In the genomic region with DNA sequence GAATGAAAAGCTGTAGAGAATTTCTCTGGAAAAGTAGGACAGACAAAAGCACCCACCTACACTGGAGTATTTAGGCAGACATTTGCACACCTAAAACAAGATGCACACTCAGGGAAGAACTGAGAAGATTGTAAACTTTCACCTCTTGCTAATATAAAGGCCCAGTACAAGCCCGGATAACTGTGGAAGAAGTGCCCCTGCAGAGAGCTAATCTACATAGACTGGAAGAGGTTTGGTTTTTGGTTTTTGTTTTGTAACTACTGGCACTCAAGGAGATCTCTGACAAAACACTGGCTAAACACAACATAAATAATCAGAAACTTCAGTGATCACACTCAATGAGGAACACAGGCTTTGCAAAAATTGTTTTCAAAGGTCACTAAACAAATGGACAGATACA, we compare ENCODE assay signal across 15 cellular contexts.
A peak's percentile ranks its signal among the peaks of the same experiment; 100 is the strongest.
DNase-seq lines count a peak whose midpoint lies in the region; ATAC-seq and TF ChIP-seq lines count a peak whose summit lies in the region.
"Had no signal": no experiment of that assay in that cellular context is flagged by ENCODE, and none has a peak within 500 bp of the region (broad histone marks: within the 10 kb centered on the region; RNA-seq: fewer than 3 reads in every experiment).

No MANE protein-coding gene starts in this region.

- H3K4me1 ChIP-seq in neuron (ENCODE audit: insufficient read depth, low read length), result peaks cover 6% of the 10 kb centered on the region
- H3K4me1 ChIP-seq: HAP-1 had no signal

- no peaks in the 10 kb centered on the region for H3K27me3 Mint-ChIP-seq in WTC11 (ENCODE audit: low read depth)
- H3K27me3 Mint-ChIP-seq: CD4-positive, alpha-beta T cell had no signal

- no peaks in the 10 kb centered on the region for H3K27me3 ChIP-seq in H7 (ENCODE audit: control insufficient read depth, insufficient read depth, low read length)
- H3K27me3 ChIP-seq in neuron (ENCODE audit: insufficient read depth, low read length), result no peaks in the 10 kb centered on the region
- H3K27me3 ChIP-seq: BLaER1 treated with 17β-estradiol and CSF1 and Interleukin-3, amounts not matched to agents 10 nM and 100 nM had no signal

- H2AFZ ChIP-seq in neuron (ENCODE audit: low read depth, low read length), result peak overlapping the region; percentile 61

- no peak overlapping the region for H3K4me3 Mint-ChIP-seq in WTC11
- H3K4me3 Mint-ChIP-seq: CD4-positive, alpha-beta T cell had no signal

- H3K9me3 Mint-ChIP-seq in WTC11, result peaks cover 18% of the 10 kb centered on the region

- POLR2A ChIA-PET in WTC11 (lab: Charles Lee), result no interaction called here

- peaks cover 2% of the 10 kb centered on the region; the same call in 1 of the 2 replicates for H3K36me3 Mint-ChIP-seq in WTC11

- peak; percentile 91 for ATAC-seq in WTC11
- ATAC-seq in omental fat pad (ENCODE audit: low FRiP score), result no peak
- ATAC-seq in GM21786 (IDR thresholded peaks at IDR 0.05; ENCODE audit: unreplicated experiment), result no peak
- no peak for ATAC-seq in HG02642 (IDR thresholded peaks at IDR 0.05; ENCODE audit: poor library complexity, unreplicated experiment)
- ATAC-seq: GM12878 had no signal

- no peak for TF ChIP-seq CTCF in WTC11 (IDR thresholded peaks at IDR 0.05)
- TF ChIP-seq CTCF in omental fat pad (IDR thresholded peaks at IDR 0.05), result no peak

- H3K4me3 ChIP-seq in H7 (ENCODE audit: insufficient read depth, low read depth, low read length) (no peak overlapping the region), neuron (ENCODE audit: low read length) (no peak overlapping the region)
- H3K4me3 ChIP-seq: BLaER1 treated with 17β-estradiol and CSF1 and Interleukin-3, amounts not matched to agents 10 nM and 100 nM; GM12878; HAP-1 had no signal

- CTCF ChIA-PET in WTC11 (lab: Charles Lee), result no interaction called here

- H3K4me1 Mint-ChIP-seq in WTC11, result peaks cover 19% of the 10 kb centered on the region

- DNase-seq in H7 (peak; percentile 2), WTC11 (ENCODE audit: low spot score) (no peak), iPS-NIHi11 (ENCODE audit: low spot score) (peak; percentile 5), omental fat pad (ENCODE audit: low spot score) (no peak), NCI-H69 (lab: John Stamatoyannopoulos, UW) (no peak)
- DNase-seq: ACHN; Calu3; CD4-positive, alpha-beta T cell; DMS 273 treated with DMSO at 0.1 percent for 48 hours had no signal

- no peaks in the 10 kb centered on the region for H3K36me3 ChIP-seq in H7 (replicated peaks; ENCODE audit: control insufficient read depth, insufficient read depth, low read length)
- H3K36me3 ChIP-seq in neuron (ENCODE audit: insufficient read depth, low read length), result no peaks in the 10 kb centered on the region
- H3K36me3 ChIP-seq: BLaER1 treated with 17β-estradiol and CSF1 and Interleukin-3, amounts not matched to agents 10 nM and 100 nM; HAP-1 had no signal

- peak overlapping the region; percentile 95 for H3K27ac Mint-ChIP-seq in WTC11
- H3K27ac Mint-ChIP-seq: CD4-positive, alpha-beta T cell had no signal

- H3K9me3 ChIP-seq in neuron (ENCODE audit: low read length), result no peaks in the 10 kb centered on the region
- H3K9me3 ChIP-seq: HAP-1 had no signal

TF ChIP-seq in WTC11, 78 proteins besides CTCF, POLR2A, EP300 and RAD21:
- TF ChIP-seq FOXP1 (CRISPR knock-in tag; IDR thresholded peaks at IDR 0.05; ENCODE audit: borderline replicate concordance) (no peak), ZNF263 (CRISPR knock-in tag; IDR thresholded peaks at IDR 0.05; ENCODE audit: low read depth) (no peak), NR2C2 (CRISPR knock-in tag; IDR thresholded peaks at IDR 0.05) (no peak), ZNF671 (CRISPR knock-in tag; IDR thresholded peaks at IDR 0.05) (no peak), MYBL2 (CRISPR knock-in tag; IDR thresholded peaks at IDR 0.05) (no peak), ESRRA (CRISPR knock-in tag; IDR thresholded peaks at IDR 0.05; ENCODE audit: borderline replicate concordance) (no peak)
- TF ChIP-seq, protein P1, sequence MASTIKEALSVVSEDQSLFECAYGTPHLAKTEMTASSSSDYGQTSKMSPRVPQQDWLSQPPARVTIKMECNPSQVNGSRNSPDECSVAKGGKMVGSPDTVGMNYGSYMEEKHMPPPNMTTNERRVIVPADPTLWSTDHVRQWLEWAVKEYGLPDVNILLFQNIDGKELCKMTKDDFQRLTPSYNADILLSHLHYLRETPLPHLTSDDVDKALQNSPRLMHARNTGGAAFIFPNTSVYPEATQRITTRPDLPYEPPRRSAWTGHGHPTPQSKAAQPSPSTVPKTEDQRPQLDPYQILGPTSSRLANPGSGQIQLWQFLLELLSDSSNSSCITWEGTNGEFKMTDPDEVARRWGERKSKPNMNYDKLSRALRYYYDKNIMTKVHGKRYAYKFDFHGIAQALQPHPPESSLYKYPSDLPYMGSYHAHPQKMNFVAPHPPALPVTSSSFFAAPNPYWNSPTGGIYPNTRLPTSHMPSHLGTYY (CRISPR knock-in tag; IDR thresholded peaks at IDR 0.05), result no peak
- TF ChIP-seq, protein P2, sequence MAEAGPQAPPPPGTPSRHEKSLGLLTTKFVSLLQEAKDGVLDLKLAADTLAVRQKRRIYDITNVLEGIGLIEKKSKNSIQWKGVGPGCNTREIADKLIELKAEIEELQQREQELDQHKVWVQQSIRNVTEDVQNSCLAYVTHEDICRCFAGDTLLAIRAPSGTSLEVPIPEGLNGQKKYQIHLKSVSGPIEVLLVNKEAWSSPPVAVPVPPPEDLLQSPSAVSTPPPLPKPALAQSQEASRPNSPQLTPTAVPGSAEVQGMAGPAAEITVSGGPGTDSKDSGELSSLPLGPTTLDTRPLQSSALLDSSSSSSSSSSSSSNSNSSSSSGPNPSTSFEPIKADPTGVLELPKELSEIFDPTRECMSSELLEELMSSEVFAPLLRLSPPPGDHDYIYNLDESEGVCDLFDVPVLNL (CRISPR knock-in tag; IDR thresholded peaks at IDR 0.05; ENCODE audit: borderline replicate concordance, low read depth), result no peak
- TF ChIP-seq, protein P3, sequence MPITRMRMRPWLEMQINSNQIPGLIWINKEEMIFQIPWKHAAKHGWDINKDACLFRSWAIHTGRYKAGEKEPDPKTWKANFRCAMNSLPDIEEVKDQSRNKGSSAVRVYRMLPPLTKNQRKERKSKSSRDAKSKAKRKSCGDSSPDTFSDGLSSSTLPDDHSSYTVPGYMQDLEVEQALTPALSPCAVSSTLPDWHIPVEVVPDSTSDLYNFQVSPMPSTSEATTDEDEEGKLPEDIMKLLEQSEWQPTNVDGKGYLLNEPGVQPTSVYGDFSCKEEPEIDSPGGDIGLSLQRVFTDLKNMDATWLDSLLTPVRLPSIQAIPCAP (CRISPR knock-in tag; IDR thresholded peaks at IDR 0.05), result no peak
- TF ChIP-seq, protein P4, sequence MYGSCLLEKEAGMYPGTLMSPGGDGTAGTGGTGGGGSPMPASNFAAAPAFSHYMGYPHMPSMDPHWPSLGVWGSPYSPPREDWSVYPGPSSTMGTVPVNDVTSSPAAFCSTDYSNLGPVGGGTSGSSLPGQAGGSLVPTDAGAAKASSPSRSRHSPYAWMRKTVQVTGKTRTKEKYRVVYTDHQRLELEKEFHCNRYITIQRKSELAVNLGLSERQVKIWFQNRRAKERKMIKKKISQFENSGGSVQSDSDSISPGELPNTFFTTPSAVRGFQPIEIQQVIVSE (CRISPR knock-in tag; IDR thresholded peaks at IDR 0.05; ENCODE audit: borderline replicate concordance), result no peak

Comparison
In these comparisons a context has a peak if more than half of its experiments do, and no peak if none do; other contexts are left out.
1. DNase-seq: peak in H7 (single experiment) and iPS-NIHi11 (single experiment); none in WTC11 (single experiment), omental fat pad (single experiment) and NCI-H69 (single experiment).